ENCODE assay signal across 7 cellular contexts in the genomic region with DNA sequence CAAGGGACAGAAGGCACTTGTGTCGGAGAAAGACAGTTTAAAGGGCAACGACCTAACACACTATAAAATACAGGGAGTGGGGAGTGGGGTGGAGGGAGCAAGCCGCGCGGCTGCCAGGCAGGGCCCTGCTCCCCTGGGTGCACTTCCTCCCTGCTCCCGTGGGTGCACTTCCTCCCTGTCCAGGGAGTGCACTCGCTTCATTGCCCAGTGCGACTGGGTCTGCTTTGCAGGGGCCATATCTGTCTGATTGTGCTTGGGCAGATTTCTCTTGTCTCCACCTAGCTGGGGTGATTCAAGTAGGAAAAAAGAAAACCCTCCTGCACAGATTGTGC.
DNase-seq lines count a peak whose midpoint lies in the region; ATAC-seq, FAIRE-seq and TF ChIP-seq lines count a peak whose summit lies in the region.
"Not testable (repeated sequence)": the region's sequence is repeated elsewhere in the genome, so short reads cannot be mapped to it uniquely, and the experiment has no call there.

No MANE protein-coding gene starts in this region.

- ATAC-seq in DND-41 (ENCODE audit: insufficient read depth, low read depth) (peak; percentile 72), HG02610 (IDR thresholded peaks at IDR 0.05; ENCODE audit: unreplicated experiment) (peak; percentile 49), left lobe of liver (peak; percentile 14), pancreas (peak in 3 of 4 donors; percentile 27 to 70 (median 66)), upper lobe of right lung (peak; percentile 58)
- ATAC-seq in activated CD4-positive, alpha-beta T cell treated with anti-CD3 and anti-CD28 coated beads for 36 hours, result peak; percentile 47
- peak; percentile 40 for ATAC-seq in activated naive CD8-positive, alpha-beta T cell treated with anti-CD3 and anti-CD28 coated beads, Interleukin-2, amount 50 U/mL, for 24 hours

- not testable (repeated sequence) for H3K9me3 Mint-ChIP-seq in activated CD4-positive, alpha-beta T cell treated with anti-CD3 and anti-CD28 coated beads for 36 hours (ENCODE audit: low read depth); activated naive CD8-positive, alpha-beta T cell treated with anti-CD3 and anti-CD28 coated beads, Interleukin-2, amount 50 U/mL, for 24 hours

- not testable (repeated sequence) for H3K36me3 ChIP-seq in DND-41 (ENCODE audit: insufficient read depth, low read length); pancreas; upper lobe of right lung

- not testable (repeated sequence) for DNase-seq in DND-41; activated CD4-positive, alpha-beta T cell treated with anti-CD3 and anti-CD28 coated beads for 36 hours; activated naive CD8-positive, alpha-beta T cell treated with anti-CD3 and anti-CD28 coated beads, Interleukin-2, amount 50 U/mL, for 24 hours; left lobe of liver (ENCODE audit: low spot score); pancreas; upper lobe of right lung

- TF ChIP-seq CTCF in DND-41 (IDR thresholded peaks at IDR 0.05; ENCODE audit: borderline replicate concordance, extremely low read depth, low read length, poor library complexity, severe bottlenecking); pancreas (IDR thresholded peaks at IDR 0.05); upper lobe of right lung (IDR thresholded peaks at IDR 0.05): not testable (repeated sequence)

- not testable (repeated sequence) for H3K36me3 Mint-ChIP-seq in activated CD4-positive, alpha-beta T cell treated with anti-CD3 and anti-CD28 coated beads for 36 hours (ENCODE audit: low read depth); activated naive CD8-positive, alpha-beta T cell treated with anti-CD3 and anti-CD28 coated beads, Interleukin-2, amount 50 U/mL, for 24 hours (ENCODE audit: low read depth)

- not testable (repeated sequence) for H3K27ac Mint-ChIP-seq in activated CD4-positive, alpha-beta T cell treated with anti-CD3 and anti-CD28 coated beads for 36 hours; activated naive CD8-positive, alpha-beta T cell treated with anti-CD3 and anti-CD28 coated beads, Interleukin-2, amount 50 U/mL, for 24 hours

- not testable (repeated sequence) for H3K79me2 ChIP-seq in DND-41 (ENCODE audit: insufficient read depth, low read length)

- CTCF ChIA-PET in activated CD4-positive, alpha-beta T cell treated with anti-CD3 and anti-CD28 coated beads for 36 hours (lab: Charles Lee), result not testable (repeated sequence)

- 0 out of 2 replicates have a peak overlapping the region, but pooled peaks have one; percentile 44 for H3K4me2 ChIP-seq in DND-41 (ENCODE audit: insufficient read depth, low read length)

- H3K27me3 ChIP-seq in DND-41 (ENCODE audit: insufficient read depth, low read length, poor library complexity); pancreas; upper lobe of right lung: not testable (repeated sequence)

- H4K20me1 ChIP-seq in DND-41 (ENCODE audit: insufficient read depth, low read length), result not testable (repeated sequence)

- not testable (repeated sequence) for H2AFZ ChIP-seq in DND-41 (ENCODE audit: low read depth, low read length)

- not testable (repeated sequence) for H3K4me3 ChIP-seq in DND-41 (ENCODE audit: low read depth in 1 of 2, low read length in 2 of 2); pancreas; upper lobe of right lung

- peak overlapping the region; percentile 34; the same call in 1 of the 2 replicates for H3K9ac ChIP-seq in DND-41 (ENCODE audit: low read depth, low read length)

- not testable (repeated sequence) for H3K27me3 Mint-ChIP-seq in activated CD4-positive, alpha-beta T cell treated with anti-CD3 and anti-CD28 coated beads for 36 hours; activated naive CD8-positive, alpha-beta T cell treated with anti-CD3 and anti-CD28 coated beads, Interleukin-2, amount 50 U/mL, for 24 hours

- POLR2A ChIA-PET in activated CD4-positive, alpha-beta T cell treated with anti-CD3 and anti-CD28 coated beads for 36 hours (lab: Charles Lee), result not testable (repeated sequence)

- not testable (repeated sequence) for H3K9me3 ChIP-seq in DND-41 (ENCODE audit: insufficient read depth, low read length, severe bottlenecking); pancreas; upper lobe of right lung

- intact Hi-C loops in activated CD4-positive, alpha-beta T cell treated with anti-CD3 and anti-CD28 coated beads for 36 hours (cut with DNase I, micrococcal nuclease); pancreas (cut with DNase I); upper lobe of right lung (cut with DNase I): not testable (repeated sequence)

- peak overlapping the region; percentile 74; the same call in 1 of the 2 replicates for H3K27ac ChIP-seq in DND-41 (ENCODE audit: low read length)
- H3K27ac ChIP-seq in pancreas, upper lobe of right lung: not testable (repeated sequence)

- H3K4me3 Mint-ChIP-seq in activated CD4-positive, alpha-beta T cell treated with anti-CD3 and anti-CD28 coated beads for 36 hours; activated naive CD8-positive, alpha-beta T cell treated with anti-CD3 and anti-CD28 coated beads, Interleukin-2, amount 50 U/mL, for 24 hours: not testable (repeated sequence)

- not testable (repeated sequence) for H3K4me1 ChIP-seq in DND-41 (ENCODE audit: insufficient read depth, low read length); pancreas; upper lobe of right lung

- H3K4me1 Mint-ChIP-seq in activated CD4-positive, alpha-beta T cell treated with anti-CD3 and anti-CD28 coated beads for 36 hours; activated naive CD8-positive, alpha-beta T cell treated with anti-CD3 and anti-CD28 coated beads, Interleukin-2, amount 50 U/mL, for 24 hours: not testable (repeated sequence)

- 57 to 75% methylated on average over 4 to 5 of the region's 8 CpGs for WGBS in pancreas, 2 donors

- not testable (repeated sequence) for FAIRE-seq in pancreas (lab: Jason Lieb, UNC)

Comparison
In these comparisons a context has a peak if more than half of its experiments do, and no peak if none do; other contexts are left out.
1. ATAC-seq: peak in every context shown above with its lines; median percentile 72 in DND-41; 66 in pancreas; 58 in upper lobe of right lung; 49 in HG02610; 47 in activated CD4-positive, alpha-beta T cell treated with anti-CD3 and anti-CD28 coated beads for 36 hours; 40 in activated naive CD8-positive, alpha-beta T cell treated with anti-CD3 and anti-CD28 coated beads, Interleukin-2, amount 50 U/mL, for 24 hours; 14 in left lobe of liver.